ENCODE assay signal across 30 cellular contexts in genomic region chr5:95918421-95919006, GRCh38. TPM values are rescaled to one million over a fixed set of nuclear protein-coding genes. Genes with fewer than 3 reads are reported as not detected.
A peak's percentile ranks its signal among the peaks of the same experiment; 100 is the strongest.
DNase-seq lines count a peak whose midpoint lies in the region; ATAC-seq, FAIRE-seq and TF ChIP-seq lines count a peak whose summit lies in the region.
"Had no signal": no experiment of that assay in that cellular context is flagged by ENCODE, and none has a peak within 500 bp of the region (broad histone marks: within the 10 kb centered on the region; RNA-seq: fewer than 3 reads in every experiment).

No MANE protein-coding gene starts in this region.

- H4K8ac ChIP-seq in H9 (replicated peaks; ENCODE audit: insufficient read length, low read depth, low read length) (no peak overlapping the region), mesendoderm (ENCODE audit: low read depth, low read length) (no peak overlapping the region)

- no peaks in the 10 kb centered on the region for H3K27me3 ChIP-seq in H9 (ENCODE audit: insufficient read depth, low read length)
- no peaks in the 10 kb centered on the region for H3K27me3 ChIP-seq in adipocyte (replicated peaks; ENCODE audit: control insufficient read depth, insufficient read depth, low read length)
- no peaks in the 10 kb centered on the region for H3K27me3 ChIP-seq in mesendoderm (ENCODE audit: insufficient read depth, low read length, poor library complexity)
- H3K27me3 ChIP-seq: ascending aorta, BE2C, hepatocyte, right atrium auricular region, thyroid gland, vagina had no signal

- H2BK20ac ChIP-seq in H9 (ENCODE audit: low read depth, low read length, poor library complexity, severe bottlenecking) = no peak overlapping the region

- H2BK15ac ChIP-seq in H9 (ENCODE audit: low read depth, low read length) = no peak overlapping the region
- H2BK15ac ChIP-seq in mesendoderm (replicated peaks; ENCODE audit: low read depth) = no peak overlapping the region

- H3K4me1 Mint-ChIP-seq in H9 (peaks cover 19 to 20% of the 10 kb centered on the region in 2 experiments), neural crest cell (peaks cover 40% of the 10 kb centered on the region)

- no peak overlapping the region for H3K18ac ChIP-seq in H9 (ENCODE audit: insufficient read length, low read depth, low read length)
- no peak overlapping the region for H3K18ac ChIP-seq in mesendoderm (ENCODE audit: low read length)

- no peak overlapping the region for H3T11ph ChIP-seq in H9 (ENCODE audit: low read length)

- no peak overlapping the region for H2BK5ac ChIP-seq in H9 (ENCODE audit: insufficient read length, low read length)
- H2BK5ac ChIP-seq in mesendoderm (ENCODE audit: low read length) = no peak overlapping the region

- H3K9me3 Mint-ChIP-seq in H9 (no peaks in the 10 kb centered on the region), neural crest cell (no peaks in the 10 kb centered on the region)
- H3K9me3 Mint-ChIP-seq: activated naive CD8-positive, alpha-beta T cell treated with anti-CD3 and anti-CD28 coated beads for 36 hours; stimulated activated naive CD8-positive, alpha-beta T cell treated with anti-CD3 and anti-CD28 coated beads, Interleukin-15, Interleukin-2, amounts not matched to agents 100 ng/mL and 50 ng/mL, for 24 hours had no signal

- no peak for FAIRE-seq in kidney (lab: Jason Lieb, UNC)
- FAIRE-seq: endothelial cell of umbilical vein had no signal

- H3K27ac Mint-ChIP-seq in H9 (peak overlapping the region in 2 of 3 experiments; percentile 55 to 89; a peak in 2 of 7 replicates), neural crest cell (ENCODE audit: unreplicated experiment) (peak overlapping the region; percentile 41)
- H3K27ac Mint-ChIP-seq: activated CD8-positive, alpha-beta T cell treated with anti-CD3 and anti-CD28 coated beads, Interleukin-2, amount 10 ng/mL, durations not matched to agents 7 days and 5 days; activated naive CD8-positive, alpha-beta T cell treated with anti-CD3 and anti-CD28 coated beads for 36 hours; stimulated activated naive CD8-positive, alpha-beta T cell treated with anti-CD3 and anti-CD28 coated beads, Interleukin-15, Interleukin-2, amounts not matched to agents 100 ng/mL and 50 ng/mL, for 24 hours had no signal

- no peaks in the 10 kb centered on the region for H3K79me1 ChIP-seq in H9 (ENCODE audit: insufficient read depth, low read depth, low read length, poor library complexity, severe bottlenecking)
- peaks cover 20% of the 10 kb centered on the region for H3K79me1 ChIP-seq in mesendoderm (ENCODE audit: low read length)

- no peak overlapping the region for H2BK120ac ChIP-seq in H9 (ENCODE audit: low read depth, low read length, poor library complexity, severe bottlenecking)
- no peak overlapping the region for H2BK120ac ChIP-seq in mesendoderm (ENCODE audit: low read depth, low read length)

- H3K36me3 ChIP-seq in adipocyte (ENCODE audit: control insufficient read depth, insufficient read depth, low read length, severe bottlenecking) (peaks cover 89% of the 10 kb centered on the region), mesendoderm (ENCODE audit: control insufficient read depth, insufficient read depth, low read length) (no peaks in the 10 kb centered on the region), kidney (ENCODE audit: control insufficient read depth in 1 of 2, insufficient read depth in 2 of 2, low read length in 2 of 2) (no peaks in the 10 kb centered on the region)
- H3K36me3 ChIP-seq: BE2C, right atrium auricular region, thyroid gland had no signal

- H3K4me2 ChIP-seq in H9 (ENCODE audit: insufficient read depth, insufficient read length, low read length) = no peak overlapping the region
- no peak overlapping the region for H3K4me2 ChIP-seq in mesendoderm (ENCODE audit: low read length)
- H3K4me2 ChIP-seq: hepatocyte had no signal

- no peaks in the 10 kb centered on the region for H3K23me2 ChIP-seq in H9 (ENCODE audit: insufficient read length, low read depth, low read length, poor library complexity, severe bottlenecking)

- H3K23ac ChIP-seq in H9 (ENCODE audit: insufficient read length, low read depth, low read length) = no peak overlapping the region
- no peak overlapping the region for H3K23ac ChIP-seq in mesendoderm (ENCODE audit: low read length)

- H2AK5ac ChIP-seq in H9 (ENCODE audit: insufficient read length, low read length) (no peak overlapping the region), mesendoderm (ENCODE audit: low read length) (no peak overlapping the region)

- H3K4me1 ChIP-seq in H9 (ENCODE audit: insufficient read depth, low read length) (no peaks in the 10 kb centered on the region; the same call in 1 of the 2 replicates), adipocyte (ENCODE audit: control insufficient read depth, insufficient read depth, low read length) (peaks cover 66% of the 10 kb centered on the region), mesendoderm (ENCODE audit: control insufficient read depth, low read depth, low read length) (no peaks in the 10 kb centered on the region), kidney (ENCODE audit: control insufficient read depth in 1 of 2, insufficient read depth in 1 of 2, low read depth in 1 of 2, low read length in 2 of 2) (no peaks in the 10 kb centered on the region)
- H3K4me1 ChIP-seq: BE2C had no signal

- ATAC-seq in GM18502 (IDR thresholded peaks at IDR 0.05; ENCODE audit: poor library complexity, unreplicated experiment) = no peak
- ATAC-seq: activated CD8-positive, alpha-beta T cell treated with anti-CD3 and anti-CD28 coated beads, Interleukin-2, amount 10 ng/mL, durations not matched to agents 7 days and 5 days; left cardiac atrium; Panc1 had no signal

- H3K4ac ChIP-seq in H9 (ENCODE audit: low read depth, low read length) = no peak overlapping the region
- no peak overlapping the region for H3K4ac ChIP-seq in mesendoderm (ENCODE audit: low read depth, low read length)

- no peak overlapping the region for H2AFZ ChIP-seq in H9 (ENCODE audit: low read length)
- H2AFZ ChIP-seq: hepatocyte had no signal

- TF ChIP-seq CTCF in 22Rv1 (IDR thresholded peaks at IDR 0.05) (no peak), H9 (conservative IDR thresholded peaks at IDR 0.05) (no peak), neural crest cell (conservative IDR thresholded peaks at IDR 0.05) (no peak), kidney (IDR thresholded peaks at IDR 0.05; ENCODE audit: borderline replicate concordance, extremely low read depth, insufficient read depth) (no peak)

- no peaks in the 10 kb centered on the region for H3K79me2 ChIP-seq in H9 (ENCODE audit: insufficient read depth, low read length)
- no peaks in the 10 kb centered on the region for H3K79me2 ChIP-seq in mesendoderm (ENCODE audit: control insufficient read depth, insufficient read depth, low read length)

- H3K27ac ChIP-seq in 22Rv1 = peak overlapping the region; percentile 39
- no peak overlapping the region for H3K27ac ChIP-seq in H9 (ENCODE audit: insufficient read length, low read depth, low read length)
- H3K27ac ChIP-seq in mesendoderm (ENCODE audit: low read depth, low read length) = no peak overlapping the region
- H3K27ac ChIP-seq in kidney (ENCODE audit: low read depth in 2 of 2, low read length in 2 of 2) = no peak overlapping the region
- H3K27ac ChIP-seq: ascending aorta, hepatocyte, right atrium auricular region, vagina had no signal

- DNase-seq in H9 (no peak), adipocyte (ENCODE audit: low read depth) (no peak), neural crest cell (ENCODE audit: low read depth, low spot score) (no peak), mesendoderm (no peak), NCI-H146 (lab: John Stamatoyannopoulos, UW) (no peak), kidney (no peak)
- DNase-seq: ACHN; activated CD4-positive, CD25-positive, alpha-beta regulatory T cell treated with anti-CD3 and anti-CD28 coated beads, Interleukin-2, amount 50 U/mL, for 72 hours; activated CD8-positive, alpha-beta T cell treated with anti-CD3 and anti-CD28 coated beads, Interleukin-2, amount 10 ng/mL, durations not matched to agents 7 days and 5 days; activated effector memory CD4-positive, alpha-beta T cell treated with anti-CD3 and anti-CD28 coated beads, Interleukin-2, amount 50 U/mL, for 16 hours; activated naive CD8-positive, alpha-beta T cell treated with anti-CD3 and anti-CD28 coated beads for 36 hours; BE2C; left cardiac atrium; mammary epithelial cell; NCI-H1048; NCI-H1694 treated with DMSO at 0.1 percent for 48 hours; NCI-H526; NK-92 treated with Interleukin-12 subunit alpha and Interleukin-12 subunit beta, amount 100 ng/mL, for 24 hours; SHP77; stimulated activated CD4-positive, alpha-beta T cell treated with anti-CD3 and anti-CD28 coated beads, Interleukin-1b, Interleukin-23, amount 100 ng/mL, for 48 hours; thyroid gland had no signal

- H3K14ac ChIP-seq in H9 (ENCODE audit: insufficient read depth, low read length) = no peak overlapping the region

- H3K27me3 Mint-ChIP-seq in H9 (ENCODE audit: low read depth) (no peaks in the 10 kb centered on the region), neural crest cell (ENCODE audit: low read depth) (no peaks in the 10 kb centered on the region)
- H3K27me3 Mint-ChIP-seq: activated naive CD8-positive, alpha-beta T cell treated with anti-CD3 and anti-CD28 coated beads for 36 hours; stimulated activated naive CD8-positive, alpha-beta T cell treated with anti-CD3 and anti-CD28 coated beads, Interleukin-15, Interleukin-2, amounts not matched to agents 100 ng/mL and 50 ng/mL, for 24 hours had no signal

- no peak overlapping the region for H3K9ac ChIP-seq in H9 (ENCODE audit: extremely low read depth, insufficient read length, low read length)
- H3K9ac ChIP-seq in adipocyte (ENCODE audit: low read length) = peak overlapping the region; percentile 4
- no peak overlapping the region for H3K9ac ChIP-seq in mesendoderm (ENCODE audit: low read length)
- H3K9ac ChIP-seq in kidney (ENCODE audit: low read length in 2 of 2) = no peak overlapping the region

- no peak overlapping the region for H4K5ac ChIP-seq in H9 (ENCODE audit: insufficient read length, low read depth, low read length)
- H4K5ac ChIP-seq in mesendoderm (ENCODE audit: low read length) = no peak overlapping the region

- no CpG with 5 or more reads among the region's 3 CpGs for WGBS in H9 (ENCODE audit: extremely low coverage, insufficient read length, low lambda C conversion rate)
- no CpG with 5 or more reads among the region's 3 CpGs for WGBS in mesendoderm (ENCODE audit: extremely low coverage, insufficient coverage, low lambda C conversion rate)

- intact Hi-C loops in kidney (cut with DNase I) = no loop called here

- no peaks in the 10 kb centered on the region for H4K20me1 ChIP-seq in H9 (ENCODE audit: control insufficient read depth, insufficient read depth, insufficient read length)

- H3K4me3 ChIP-seq in adipocyte (ENCODE audit: low read length) (no peak overlapping the region), mesendoderm (ENCODE audit: low read length) (no peak overlapping the region), kidney (ENCODE audit: low read length in 2 of 2) (no peak overlapping the region)
- H3K4me3 ChIP-seq: ascending aorta, hepatocyte, right atrium auricular region, thyroid gland, vagina had no signal

- H2BK12ac ChIP-seq in H9 (ENCODE audit: insufficient read length, low read depth, low read length) = no peak overlapping the region

- H3K36me3 Mint-ChIP-seq in H9 (ENCODE audit: insufficient read depth in 1 of 3, low read depth in 3 of 3) = peaks cover 0 to 3% (median 0%) of the 10 kb centered on the region in 3 experiments; a peak in 1 of 7 replicates
- H3K36me3 Mint-ChIP-seq in neural crest cell (ENCODE audit: low read depth) = no peaks in the 10 kb centered on the region

- H4K91ac ChIP-seq in H9 (ENCODE audit: insufficient read length, low read depth, low read length) = no peak overlapping the region

- H3K9me3 ChIP-seq in H9 (ENCODE audit: control insufficient read depth, low read depth, low read length) (no peaks in the 10 kb centered on the region), adipocyte (ENCODE audit: control insufficient read depth, low read length) (no peaks in the 10 kb centered on the region), kidney (ENCODE audit: control insufficient read depth in 1 of 2, low read length in 2 of 2) (no peaks in the 10 kb centered on the region)
- H3K9me3 ChIP-seq: ascending aorta, BE2C, right atrium auricular region, thyroid gland, vagina had no signal

- H3K56ac ChIP-seq in H9 (ENCODE audit: insufficient read length, low read depth, low read length) = no peak overlapping the region
- H3K56ac ChIP-seq in mesendoderm (ENCODE audit: low read length) = no peak overlapping the region

- H3K4me3 Mint-ChIP-seq in H9 (no peak overlapping the region), neural crest cell (peak overlapping the region; percentile 48)
- H3K4me3 Mint-ChIP-seq: activated CD8-positive, alpha-beta T cell treated with anti-CD3 and anti-CD28 coated beads, Interleukin-2, amount 10 ng/mL, durations not matched to agents 7 days and 5 days; activated naive CD8-positive, alpha-beta T cell treated with anti-CD3 and anti-CD28 coated beads for 36 hours; stimulated activated naive CD8-positive, alpha-beta T cell treated with anti-CD3 and anti-CD28 coated beads, Interleukin-15, Interleukin-2, amounts not matched to agents 100 ng/mL and 50 ng/mL, for 24 hours had no signal

RNA-seq across cellular contexts. Expression of gene ELL2, which starts 43.1 kb away (rescaled TPM):
- total RNA-seq in H9 (2021) (27.5 and 27.7 TPM in 2 replicates), neural crest cell (4.4 and 4.6 TPM in 2 replicates), kidney (37.2 TPM)
- 43.9 TPM for polyA plus RNA-seq in mesendoderm (2013, experiment 1 of 2)
- 43.6 TPM for polyA plus RNA-seq in mesendoderm (2013, experiment 2 of 2)
- 10.1 TPM for polyA plus RNA-seq in kidney (ENCODE audit: insufficient read depth, low read depth, low replicate concordance)
